ENCODE assay signal across 8 cellular contexts in the genomic region with DNA sequence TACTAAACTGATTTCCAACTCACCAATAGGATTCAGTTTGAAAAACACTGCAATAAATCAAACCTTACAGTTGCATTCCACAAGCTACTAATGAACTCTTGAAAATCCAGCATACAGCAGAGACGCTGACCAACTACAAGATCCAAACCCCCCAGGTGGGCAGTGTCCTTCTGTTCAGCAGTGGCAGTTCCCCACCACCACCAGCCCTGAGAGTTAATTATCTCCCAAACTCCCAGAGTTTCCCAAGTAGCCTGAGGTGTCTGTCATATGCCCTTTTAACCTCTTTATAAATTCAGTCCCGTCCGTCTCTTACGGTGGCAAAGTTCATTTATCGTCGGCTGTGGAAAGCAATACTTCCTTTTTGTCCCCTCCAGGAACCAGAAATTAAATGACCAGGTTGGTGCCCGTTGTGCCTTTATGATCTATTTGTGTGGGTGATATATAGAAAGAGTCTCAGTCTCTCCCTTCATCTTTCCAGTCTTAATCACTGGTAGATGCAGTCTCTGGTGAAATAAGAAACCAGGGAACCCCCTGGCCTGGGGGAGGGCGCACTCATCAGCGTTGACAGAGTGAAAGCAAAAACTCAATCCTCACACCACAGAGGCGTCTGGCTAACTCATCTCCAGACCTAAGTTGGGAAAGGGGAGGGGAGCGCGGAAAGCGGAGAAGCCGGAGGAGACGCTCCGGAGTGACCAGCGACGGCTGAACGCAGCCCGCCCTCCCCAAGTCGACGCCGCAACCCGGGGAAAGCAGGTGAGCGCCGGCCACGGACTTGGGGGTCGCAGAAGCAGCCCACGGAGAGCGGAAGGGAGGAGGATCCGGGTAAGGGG. TPM values are rescaled to one million over a fixed set of nuclear protein-coding genes. Genes with fewer than 3 reads are reported as not detected.
DNase-seq lines count a peak whose midpoint lies in the region; ATAC-seq and TF ChIP-seq lines count a peak whose summit lies in the region.

No MANE protein-coding gene starts in this region.

- no peaks in the 10 kb centered on the region for H3K9me3 Mint-ChIP-seq in nephron progenitor cell

- H3K9me3 ChIP-seq in stomach: no peaks in the 10 kb centered on the region

- H3K27me3 Mint-ChIP-seq in nephron progenitor cell (ENCODE audit: low read depth, poor library complexity): peaks cover 14% of the 10 kb centered on the region

- TF ChIP-seq CTCF in fibroblast of mammary gland (conservative IDR thresholded peaks at IDR 0.05; ENCODE audit: control insufficient read depth, insufficient read depth, low read depth, low read length) (no peak), nephron progenitor cell (IDR thresholded peaks at IDR 0.05) (no peak), stomach (IDR thresholded peaks at IDR 0.05) (no peak)

- DNase-seq in NK-92 treated with Interleukin-12 subunit alpha and Interleukin-12 subunit beta, amount 100 ng/mL, for 24 hours (lab: John Stamatoyannopoulos, UW): peak; percentile 47
- DNase-seq in NK-92 (lab: John Stamatoyannopoulos, UW; ENCODE audit: unreplicated experiment): no peak
- peak; percentile 92 for DNase-seq in OCI-M1 (lab: John Stamatoyannopoulos, UW)
- DNase-seq in activated T-cell treated with anti-CD3 and anti-CD28 coated beads, Interleukin-2, amount 50 U/mL, for 48 hours: peak; percentile 88 to 89
- peak; percentile 77 for DNase-seq in fibroblast of mammary gland (ENCODE audit: low read depth)
- peak; percentile 65 for DNase-seq in nephron progenitor cell
- DNase-seq in stomach: peak; percentile 41

- TF ChIP-seq EP300 in stomach (IDR thresholded peaks at IDR 0.05): no peak

- H3K36me3 Mint-ChIP-seq in nephron progenitor cell (ENCODE audit: low read depth): peaks cover 14% of the 10 kb centered on the region

- H3K27me3 ChIP-seq in stomach: no peaks in the 10 kb centered on the region

- H3K4me3 ChIP-seq in fibroblast of mammary gland (ENCODE audit: control insufficient read depth, low read depth, low read length) (peak overlapping the region; percentile 67), stomach (peak overlapping the region; percentile 83 to 95 (median 88))

- intact Hi-C loops in stomach (cut with DNase I; ENCODE audit: low total_unique reads): no loop called here

- peaks cover 53% of the 10 kb centered on the region for H3K4me1 Mint-ChIP-seq in nephron progenitor cell

- peak overlapping the region; percentile 94 for H3K27ac Mint-ChIP-seq in nephron progenitor cell

- WGBS in stomach, 5 donors: 1 to 2% (median 1%) methylated on average over 14 to 31 of the region's 31 CpGs

- ATAC-seq in HG02970 (IDR thresholded peaks at IDR 0.05; ENCODE audit: low FRiP score, unreplicated experiment): peak; percentile 36

- no peak for TF ChIP-seq POLR2A in stomach (IDR thresholded peaks at IDR 0.05)

- H3K4me1 ChIP-seq in stomach: peaks cover 37 to 73% (median 60%) of the 10 kb centered on the region in 4 donors

- H3K27ac ChIP-seq in stomach: peak overlapping the region; percentile 86 to 96 (median 92)

- peak overlapping the region; percentile 93 for H3K4me3 Mint-ChIP-seq in nephron progenitor cell

- no peaks in the 10 kb centered on the region for H3K36me3 ChIP-seq in stomach

RNA-seq across cellular contexts. Expression of gene MRPL14, which starts 0.7 kb away (rescaled TPM):
- total RNA-seq in stomach: 10 to 100 TPM; 17.0 to 59.1 (median 37.3) TPM
- polyA plus RNA-seq in stomach: 10 to 100 TPM; 61.1 to 82.3 (median 78.7) TPM

RNA-seq across cellular contexts. Expression of gene TMEM63B, which starts 0.8 kb away (rescaled TPM):
- total RNA-seq in stomach: 10 to 100 TPM; 20.7 to 90.6 (median 57.8) TPM
- 10 to 100 TPM in 2 of 3 donors, 1 to 10 TPM in 1; 5.5 to 16.8 (median 14.8) TPM for polyA plus RNA-seq in stomach

RNA-seq across cellular contexts. Expression of gene CAPN11, which starts 32.1 kb away (rescaled TPM):
- total RNA-seq in stomach: under 1 TPM in 1 of 5 donors, not detected in 4; 0.18 TPM
- polyA plus RNA-seq in stomach: under 1 TPM in 2 of 3 donors, not detected in 1; 0.15 to 0.19 TPM
